ENCODE assay signal across 29 cellular contexts in genomic region chr10:122259075-122259466, GRCh38. TPM values are rescaled to one million over a fixed set of nuclear protein-coding genes. Genes with fewer than 3 reads are reported as not detected.
DNase-seq lines count a peak whose midpoint lies in the region; ATAC-seq and TF ChIP-seq lines count a peak whose summit lies in the region.
"Had no signal": no experiment of that assay in that cellular context is flagged by ENCODE, and none has a peak within 500 bp of the region (broad histone marks: within the 10 kb centered on the region; RNA-seq: fewer than 3 reads in every experiment).

No MANE protein-coding gene starts in this region.

- intact Hi-C loops in cardiac septum (cut with DNase I) (no loop called here), Right ventricle myocardium inferior (cut with DNase I) (no loop called here), left ventricle myocardium superior (cut with micrococcal nuclease) (no loop called here), aorta (cut with DNase I) (no loop called here)

- ATAC-seq in Right ventricle myocardium inferior (no peak), left ventricle myocardium superior (peak; percentile 26), aorta (ENCODE audit: low FRiP score) (no peak), HG02571 (IDR thresholded peaks at IDR 0.05; ENCODE audit: unreplicated experiment) (no peak)
- ATAC-seq: body of pancreas, GM12878 had no signal

- H3K4me1 ChIP-seq in osteoblast (ENCODE audit: insufficient read depth, low read length) = peaks cover 7% of the 10 kb centered on the region
- no peaks in the 10 kb centered on the region for H3K4me1 ChIP-seq in aorta (ENCODE audit: control insufficient read depth in 1 of 2, insufficient read depth in 2 of 2, low read length in 2 of 2)
- H3K4me1 ChIP-seq: body of pancreas, Peyer's patch had no signal

- H3K27me3 ChIP-seq in osteoblast (ENCODE audit: insufficient read depth, low read length) (no peaks in the 10 kb centered on the region), aorta (ENCODE audit: control insufficient read depth in 1 of 2, insufficient read depth in 2 of 2, low read length in 1 of 2) (no peaks in the 10 kb centered on the region)
- H3K27me3 ChIP-seq: body of pancreas, Peyer's patch, tibial artery had no signal

- H3K4me2 ChIP-seq in osteoblast (ENCODE audit: insufficient read depth, low read length) = no peak overlapping the region

- DNase-seq in cardiac septum (ENCODE audit: low spot score) (peak; percentile 51), Right ventricle myocardium inferior (ENCODE audit: missing footprints) (no peak), left ventricle myocardium superior (no peak), osteoblast (ENCODE audit: insufficient read length, low spot score, missing footprints) (peak; percentile 52), HCEC 1CT (no peak), aorta (no peak), cerebellar cortex (ENCODE audit: low spot score) (no peak)
- DNase-seq: activated CD4-positive, alpha-beta T cell treated with anti-CD3 and anti-CD28 coated beads, Interleukin-2, amount 50 U/mL, for 4 hours; activated CD8-positive, alpha-beta memory T cell treated with anti-CD3 and anti-CD28 coated beads, Interleukin-2, amount 50 U/mL, for 48 hours; activated naive CD8-positive, alpha-beta T cell treated with anti-CD3 and anti-CD28 coated beads, Interleukin-2, amount 10 ng/mL, durations not matched to agents 7 days and 5 days; body of pancreas; DND-41; effector memory CD4-positive, alpha-beta T cell; kidney; midbrain; NCI-H2081; NCI-H446 treated with DMSO at 0.1 percent for 48 hours; Peyer's patch; psoas muscle; small intestine; stimulated activated CD4-positive, alpha-beta T cell treated with anti-CD3 and anti-CD28 coated beads, Interleukin-2, amount 100 ng/mL, for 48 hours; stimulated activated naive CD4-positive, alpha-beta T cell treated with Interleukin-2 at 50 U/mL for 16 hours had no signal

- H3K9me3 ChIP-seq in osteoblast (ENCODE audit: low read depth, low read length) (no peaks in the 10 kb centered on the region), aorta (ENCODE audit: control insufficient read depth, low read length) (peaks cover 1% of the 10 kb centered on the region)
- H3K9me3 ChIP-seq: body of pancreas had no signal

- WGBS in aorta, 2 donors = 88 to 91% methylated on average over 4 of the region's 4 CpGs

- H3K27ac ChIP-seq in osteoblast (ENCODE audit: low read depth, low read length) (no peak overlapping the region), aorta (ENCODE audit: low read depth in 1 of 2, low read length in 2 of 2) (no peak overlapping the region)
- H3K27ac ChIP-seq: body of pancreas, Peyer's patch, psoas muscle, SK-N-MC, tibial artery had no signal

- H4K20me1 ChIP-seq in osteoblast (ENCODE audit: insufficient read depth, low read length) = no peaks in the 10 kb centered on the region

- no peaks in the 10 kb centered on the region for H3K79me2 ChIP-seq in osteoblast (ENCODE audit: insufficient read depth, low read length)

- H2AFZ ChIP-seq in osteoblast (ENCODE audit: low read length) = no peak overlapping the region

- no peak for TF ChIP-seq CTCF in osteoblast (IDR thresholded peaks at IDR 0.05; ENCODE audit: extremely low read depth, low read depth, low read length)

- H3K4me3 ChIP-seq in osteoblast (ENCODE audit: insufficient read depth, low read length) (no peak overlapping the region), aorta (ENCODE audit: low read length in 2 of 2) (no peak overlapping the region)
- H3K4me3 ChIP-seq: body of pancreas, GM12878, Peyer's patch, psoas muscle, SK-N-MC, tibial artery had no signal

- H3K36me3 ChIP-seq in osteoblast (ENCODE audit: insufficient read depth, low read length) (no peaks in the 10 kb centered on the region), aorta (ENCODE audit: control insufficient read depth in 1 of 2, insufficient read depth in 2 of 2, low read length in 1 of 2) (peaks cover 0 to 3% of the 10 kb centered on the region in 2 donors)

RNA-seq across cellular contexts. Expression of gene BTBD16, which starts 12.0 kb away (rescaled TPM):
- total RNA-seq in cardiac septum = not detected
- total RNA-seq in Right ventricle myocardium inferior = not detected
- total RNA-seq in left ventricle myocardium superior = not detected
- total RNA-seq in osteoblast = not detected in 2 replicates
- total RNA-seq in aorta = 1 to 10 TPM; 1.2 to 2.4 TPM
- 1 to 10 TPM in 1 of 2 donors, not detected in 1; 2.3 TPM for polyA plus RNA-seq in aorta
- total RNA-seq: activated naive CD8-positive, alpha-beta T cell treated with anti-CD3 and anti-CD28 coated beads, Interleukin-2, amount 10 ng/mL, durations not matched to agents 7 days and 5 days; body of pancreas; frontal cortex; GM12878; natural killer cell treated with Interleukin-12 subunit alpha and Interleukin-12 subunit beta and Interleukin-15 and Interleukin-18, amount 100 ng/mL, for 72 hours; Peyer's patch had no signal
- polyA plus RNA-seq: BJ had no signal

Comparison
In these comparisons a context has a peak if more than half of its experiments do, and no peak if none do; other contexts are left out.
1. DNase-seq: peak in cardiac septum (single experiment) and osteoblast (single experiment); none in Right ventricle myocardium inferior (single experiment), left ventricle myocardium superior (single experiment), HCEC 1CT (single experiment), aorta (0 of 2) and cerebellar cortex (single experiment).